In genomic region chrX:50514811-50515210, GRCh38 we compare ENCODE assay signal across 37 cellular contexts. TPM values are rescaled to one million over a fixed set of nuclear protein-coding genes. Genes with fewer than 3 reads are reported as not detected.
"Had no signal": no experiment of that assay in that cellular context is flagged by ENCODE, and none has a peak within 500 bp of the region (broad histone marks: within the 10 kb centered on the region; RNA-seq: fewer than 3 reads in every experiment).

No MANE protein-coding gene starts in this region.

- DNase-seq: Karpas-422, Kasumi-1, MG63, MM.1S, MV-4-11, NCI-H1048, NCI-H1092, NCI-H1092 treated with DMSO at 0.1 percent for 48 hours, NCI-H1105, NCI-H1105 treated with DMSO at 0.1 percent for 48 hours, NCI-H1417, NCI-H1417 treated with DMSO at 0.1 percent for 48 hours, NCI-H1436, NCI-H1436 treated with DMSO at 0.1 percent for 48 hours, NCI-H146, NCI-H1694, NCI-H1694 treated with DMSO at 0.1 percent for 48 hours, NCI-H187, NCI-H187 treated with DMSO at 0.1 percent for 48 hours, NCI-H1930, NCI-H2029, NCI-H2029 treated with DMSO at 0.1 percent for 48 hours, NCI-H2081, NCI-H2081 treated with DMSO at 0.1 percent for 48 hours, NCI-H2107, NCI-H2171, NCI-H2171 treated with DMSO at 0.1 percent for 48 hours, NCI-H2227 treated with DMSO at 0.1 percent for 48 hours, NCI-H226, NCI-H345, NCI-H446, NCI-H446 treated with DMSO at 0.1 percent for 48 hours, NCI-H510A, NCI-H510A treated with DMSO at 0.1 percent for 48 hours had no signal

RNA-seq across cellular contexts. Expression of gene DGKK, which starts 44.2 kb away (rescaled TPM):
- total RNA-seq: LHCN-M2, MCF 10A, NCI-H460 had no signal
